Comparison of ENCODE assay signal across 14 cellular contexts in genomic region chr4:18209448-18209847, GRCh38.
DNase-seq lines count a peak whose midpoint lies in the region; ATAC-seq lines count a peak whose summit lies in the region.
"Had no signal": no experiment of that assay in that cellular context is flagged by ENCODE, and none has a peak within 500 bp of the region (broad histone marks: within the 10 kb centered on the region; RNA-seq: fewer than 3 reads in every experiment).

No MANE protein-coding gene starts in this region.

- no peak for DNase-seq in activated naive CD4-positive, alpha-beta T cell treated with anti-CD3 and anti-CD28 coated beads, Interleukin-2, amount 10 ng/mL, durations not matched to agents 7 days and 5 days
- no peak for DNase-seq in activated T-helper 1 cell treated with anti-CD3 and anti-CD28 coated beads, Interleukin-12 subunit alpha, Interleukin-12 subunit beta, Interleukin-2, Interleukin-4 antibody, amounts not matched to agents 30 ng/mL and 10 ng/mL and 1 ng/mL, durations not matched to agents 14 hours and 24 hours and 36 hours (ENCODE audit: low spot score)
- DNase-seq in superior temporal gyrus (ENCODE audit: extremely low spot score) = no peak
- no peak for DNase-seq in amniotic stem cell (lab: John Stamatoyannopoulos, UW)
- DNase-seq: DMS153; gastrocnemius medialis; lower lobe of right lung; naive thymus-derived CD8-positive, alpha-beta T cell; NCI-H187 treated with DMSO at 0.1 percent for 48 hours; NCI-H524 treated with DMSO at 0.1 percent for 48 hours; PC-3 had no signal

- intact Hi-C loops in activated T-helper 1 cell treated with anti-CD3 and anti-CD28 coated beads, Interleukin-12 subunit alpha, Interleukin-12 subunit beta, Interleukin-2, Interleukin-4 antibody, amounts not matched to agents 30 ng/mL and 10 ng/mL and 1 ng/mL, durations not matched to agents 14 hours and 24 hours and 36 hours (cut with micrococcal nuclease) = no loop called here

- no peak overlapping the region for H3K4me3 Mint-ChIP-seq in activated naive CD4-positive, alpha-beta T cell treated with anti-CD3 and anti-CD28 coated beads, Interleukin-2, amount 10 ng/mL, durations not matched to agents 7 days and 5 days
- H3K4me3 Mint-ChIP-seq in activated T-helper 1 cell treated with anti-CD3 and anti-CD28 coated beads, Interleukin-12 subunit alpha, Interleukin-12 subunit beta, Interleukin-2, Interleukin-4 antibody, amounts not matched to agents 30 ng/mL and 10 ng/mL and 1 ng/mL, durations not matched to agents 14 hours and 24 hours and 36 hours = no peak overlapping the region
- H3K4me3 Mint-ChIP-seq: naive thymus-derived CD8-positive, alpha-beta T cell had no signal

- no peaks in the 10 kb centered on the region for H3K36me3 Mint-ChIP-seq in activated naive CD4-positive, alpha-beta T cell treated with anti-CD3 and anti-CD28 coated beads, Interleukin-2, amount 10 ng/mL, durations not matched to agents 7 days and 5 days
- H3K36me3 Mint-ChIP-seq in activated T-helper 1 cell treated with anti-CD3 and anti-CD28 coated beads, Interleukin-12 subunit alpha, Interleukin-12 subunit beta, Interleukin-2, Interleukin-4 antibody, amounts not matched to agents 30 ng/mL and 10 ng/mL and 1 ng/mL, durations not matched to agents 14 hours and 24 hours and 36 hours (ENCODE audit: low read depth) = no peaks in the 10 kb centered on the region
- H3K36me3 Mint-ChIP-seq: naive thymus-derived CD8-positive, alpha-beta T cell had no signal

- H3K4me1 Mint-ChIP-seq in activated naive CD4-positive, alpha-beta T cell treated with anti-CD3 and anti-CD28 coated beads, Interleukin-2, amount 10 ng/mL, durations not matched to agents 7 days and 5 days = no peaks in the 10 kb centered on the region
- H3K4me1 Mint-ChIP-seq in activated T-helper 1 cell treated with anti-CD3 and anti-CD28 coated beads, Interleukin-12 subunit alpha, Interleukin-12 subunit beta, Interleukin-2, Interleukin-4 antibody, amounts not matched to agents 30 ng/mL and 10 ng/mL and 1 ng/mL, durations not matched to agents 14 hours and 24 hours and 36 hours (ENCODE audit: low read depth) = no peaks in the 10 kb centered on the region
- H3K4me1 Mint-ChIP-seq: naive thymus-derived CD8-positive, alpha-beta T cell had no signal

- ATAC-seq in GM19023 (IDR thresholded peaks at IDR 0.05; ENCODE audit: unreplicated experiment) (peak; percentile 40), HG02623 (IDR thresholded peaks at IDR 0.05; ENCODE audit: unreplicated experiment) (peak; percentile 56), HG03354 (IDR thresholded peaks at IDR 0.05; ENCODE audit: poor library complexity, severe bottlenecking, unreplicated experiment) (peak; percentile 56)
- ATAC-seq: gastrocnemius medialis; lower lobe of right lung; naive thymus-derived CD8-positive, alpha-beta T cell; PC-3 had no signal

- CTCF ChIA-PET in activated naive CD4-positive, alpha-beta T cell treated with anti-CD3 and anti-CD28 coated beads, Interleukin-2, amount 10 ng/mL, durations not matched to agents 7 days and 5 days (lab: Charles Lee) = no interaction called here

- H3K9me3 Mint-ChIP-seq in activated naive CD4-positive, alpha-beta T cell treated with anti-CD3 and anti-CD28 coated beads, Interleukin-2, amount 10 ng/mL, durations not matched to agents 7 days and 5 days = no peaks in the 10 kb centered on the region
- H3K9me3 Mint-ChIP-seq in activated T-helper 1 cell treated with anti-CD3 and anti-CD28 coated beads, Interleukin-12 subunit alpha, Interleukin-12 subunit beta, Interleukin-2, Interleukin-4 antibody, amounts not matched to agents 30 ng/mL and 10 ng/mL and 1 ng/mL, durations not matched to agents 14 hours and 24 hours and 36 hours = no peaks in the 10 kb centered on the region

- H3K27me3 Mint-ChIP-seq in activated naive CD4-positive, alpha-beta T cell treated with anti-CD3 and anti-CD28 coated beads, Interleukin-2, amount 10 ng/mL, durations not matched to agents 7 days and 5 days = no peaks in the 10 kb centered on the region
- H3K27me3 Mint-ChIP-seq in activated T-helper 1 cell treated with anti-CD3 and anti-CD28 coated beads, Interleukin-12 subunit alpha, Interleukin-12 subunit beta, Interleukin-2, Interleukin-4 antibody, amounts not matched to agents 30 ng/mL and 10 ng/mL and 1 ng/mL, durations not matched to agents 14 hours and 24 hours and 36 hours (ENCODE audit: insufficient read depth) = no peaks in the 10 kb centered on the region

- no peak overlapping the region for H3K27ac Mint-ChIP-seq in activated naive CD4-positive, alpha-beta T cell treated with anti-CD3 and anti-CD28 coated beads, Interleukin-2, amount 10 ng/mL, durations not matched to agents 7 days and 5 days
- no peak overlapping the region for H3K27ac Mint-ChIP-seq in activated T-helper 1 cell treated with anti-CD3 and anti-CD28 coated beads, Interleukin-12 subunit alpha, Interleukin-12 subunit beta, Interleukin-2, Interleukin-4 antibody, amounts not matched to agents 30 ng/mL and 10 ng/mL and 1 ng/mL, durations not matched to agents 14 hours and 24 hours and 36 hours
- H3K27ac Mint-ChIP-seq: naive thymus-derived CD8-positive, alpha-beta T cell had no signal
